8 cellular contexts compared by ENCODE assay signal in the genomic region with DNA sequence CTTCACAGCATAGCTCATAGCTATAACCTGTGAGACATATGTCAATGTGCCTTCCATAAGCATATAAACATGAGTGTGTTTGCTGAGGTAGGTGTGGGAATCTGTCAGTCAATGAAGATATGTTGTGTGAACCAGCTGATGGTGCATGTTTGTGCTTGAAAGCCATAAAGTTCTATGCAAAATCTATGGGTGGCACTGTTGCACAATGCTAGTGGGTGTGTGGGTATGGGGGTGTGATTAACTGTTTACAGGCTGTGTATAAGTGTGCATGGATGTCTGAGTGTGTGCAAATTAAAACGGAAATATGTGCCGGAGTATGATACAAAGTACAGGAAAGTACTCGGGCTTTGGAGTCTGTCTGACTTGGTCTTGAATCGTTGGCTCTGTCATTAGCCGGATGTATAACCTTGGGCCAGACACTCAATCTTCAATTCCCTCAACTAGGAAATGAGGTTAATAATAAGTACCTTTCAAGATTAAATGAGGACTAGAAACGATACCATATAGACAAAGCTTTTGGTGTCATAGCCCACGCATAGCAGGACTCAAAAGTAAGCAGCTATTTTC. TPM values are rescaled to one million over a fixed set of nuclear protein-coding genes. Genes with fewer than 3 reads are reported as not detected.
DNase-seq lines count a peak whose midpoint lies in the region; ATAC-seq, FAIRE-seq and TF ChIP-seq lines count a peak whose summit lies in the region.

No MANE protein-coding gene starts in this region.

- H3K79me2 ChIP-seq in DND-41 (ENCODE audit: insufficient read depth, low read length), result peaks cover 40% of the 10 kb centered on the region

- DNase-seq in DND-41 (peak; percentile 77), T follicular helper cell (ENCODE audit: low read depth) (peak; percentile 62), brain microvascular endothelial cell (peak; percentile 35), kidney (no peak), GM12892 (ENCODE audit: insufficient read length) (no peak)
- DNase-seq in Jurkat, Clone E6-1 (ENCODE audit: low read depth, low spot score), result peak; percentile 93
- DNase-seq in stimulated activated CD4-positive, alpha-beta T cell treated with anti-CD3 and anti-CD28 coated beads, Interleukin-1b, Interleukin-23, amount 100 ng/mL, for 4 hours (ENCODE audit: low read depth in 2 of 2), result peak; percentile 16 to 50

- no peak for TF ChIP-seq POLR2A in GM12892 (IDR thresholded peaks at IDR 0.05; ENCODE audit: low read depth, low read length)

- peak overlapping the region; percentile 83 for H3K27ac ChIP-seq in DND-41 (ENCODE audit: low read length)
- H3K27ac ChIP-seq in brain microvascular endothelial cell, result peak overlapping the region; percentile 88
- peak overlapping the region in 1 of 2 donors; percentile 81 for H3K27ac ChIP-seq in kidney (ENCODE audit: low read depth in 2 of 2, low read length in 2 of 2)

- H3K9ac ChIP-seq in DND-41 (ENCODE audit: low read depth, low read length) (peak overlapping the region; percentile 73), kidney (ENCODE audit: low read length in 2 of 2) (peak overlapping the region in 1 of 2 donors; percentile 36)

- in situ Hi-C loops in brain microvascular endothelial cell (cut with HindIII; ENCODE audit: low pct_ligation_motif_present, low sequenced_read_pairs), result no loop called here

- peaks cover 45% of the 10 kb centered on the region for H3K4me1 ChIP-seq in DND-41 (ENCODE audit: insufficient read depth, low read length)
- H3K4me1 ChIP-seq in kidney (ENCODE audit: control insufficient read depth in 1 of 2, insufficient read depth in 1 of 2, low read depth in 1 of 2, low read length in 2 of 2), result peaks cover 8 to 23% of the 10 kb centered on the region in 2 donors

- peak overlapping the region; percentile 86 for H3K4me2 ChIP-seq in DND-41 (ENCODE audit: insufficient read depth, low read length)

- H3K4me3 ChIP-seq in DND-41 (ENCODE audit: low read depth in 1 of 2, low read length in 2 of 2) (peak overlapping the region in 1 of 2 experiments; percentile 80; a peak in 2 of 4 replicates), brain microvascular endothelial cell (ENCODE audit: low read depth, low read length) (no peak overlapping the region), kidney (ENCODE audit: low read length in 2 of 2) (peak overlapping the region; percentile 80 to 83)
- H3K4me3 ChIP-seq in Jurkat, Clone E6-1 (ENCODE audit: low read length), result peak overlapping the region; percentile 90

- H3K27me3 ChIP-seq in DND-41 (ENCODE audit: insufficient read depth, low read length, poor library complexity), result no peaks in the 10 kb centered on the region
- no peaks in the 10 kb centered on the region for H3K27me3 ChIP-seq in brain microvascular endothelial cell (replicated peaks)

- H3K9me3 ChIP-seq in DND-41 (ENCODE audit: insufficient read depth, low read length, severe bottlenecking) (no peaks in the 10 kb centered on the region), kidney (ENCODE audit: control insufficient read depth in 1 of 2, low read length in 2 of 2) (no peaks in the 10 kb centered on the region)

- H2AFZ ChIP-seq in DND-41 (ENCODE audit: low read depth, low read length), result 0 out of 2 replicates have a peak overlapping the region, but pooled peaks have one; percentile 7

- peak; percentile 25 for ATAC-seq in DND-41 (ENCODE audit: insufficient read depth, low read depth)
- no peak for ATAC-seq in GM18519 (IDR thresholded peaks at IDR 0.05; ENCODE audit: low FRiP score, unreplicated experiment)

- H4K20me1 ChIP-seq in DND-41 (ENCODE audit: insufficient read depth, low read length), result peaks cover 18% of the 10 kb centered on the region

- TF ChIP-seq CTCF in DND-41 (IDR thresholded peaks at IDR 0.05; ENCODE audit: borderline replicate concordance, extremely low read depth, low read length, poor library complexity, severe bottlenecking), result peak; percentile 81
- TF ChIP-seq CTCF in brain microvascular endothelial cell (IDR thresholded peaks at IDR 0.05; ENCODE audit: low read depth, low read length, missing control alignments), result no peak
- peak; percentile 53 for TF ChIP-seq CTCF in kidney (IDR thresholded peaks at IDR 0.05; ENCODE audit: borderline replicate concordance, extremely low read depth, insufficient read depth)

- H3K36me3 ChIP-seq in DND-41 (ENCODE audit: insufficient read depth, low read length) (peaks cover 10% of the 10 kb centered on the region; the same call in 1 of the 2 replicates), brain microvascular endothelial cell (replicated peaks) (no peaks in the 10 kb centered on the region), kidney (ENCODE audit: control insufficient read depth in 1 of 2, insufficient read depth in 2 of 2, low read length in 2 of 2) (no peaks in the 10 kb centered on the region)

- FAIRE-seq in kidney (lab: Jason Lieb, UNC), result no peak
- no peak for FAIRE-seq in GM12892 (lab: Jason Lieb, UNC)

- intact Hi-C loops in kidney (cut with DNase I), result no loop called here

RNA-seq across cellular contexts. Expression of gene ATP2B4, which starts 0.9 kb away (rescaled TPM):
- polyA plus RNA-seq in Jurkat, Clone E6-1 (2012; ENCODE audit: insufficient read depth, insufficient read length), result 77.9 TPM
- 67.4 TPM for total RNA-seq in kidney
- polyA plus RNA-seq in kidney (ENCODE audit: insufficient read depth, low read depth, low replicate concordance), result 19.7 TPM
- polyA plus RNA-seq in GM12892 (2012; ENCODE audit: missing spikeins), result 3.3 TPM

Comparison
In these comparisons a context has a peak if more than half of its experiments do, and no peak if none do; other contexts are left out.
1. DNase-seq: peak in DND-41 (single experiment), Jurkat, Clone E6-1 (single experiment), T follicular helper cell (single experiment), brain microvascular endothelial cell (single experiment) and stimulated activated CD4-positive, alpha-beta T cell treated with anti-CD3 and anti-CD28 coated beads, Interleukin-1b, Interleukin-23, amount 100 ng/mL, for 4 hours (2 of 2); none in kidney (single experiment) and GM12892 (single experiment).